In the genomic region with DNA sequence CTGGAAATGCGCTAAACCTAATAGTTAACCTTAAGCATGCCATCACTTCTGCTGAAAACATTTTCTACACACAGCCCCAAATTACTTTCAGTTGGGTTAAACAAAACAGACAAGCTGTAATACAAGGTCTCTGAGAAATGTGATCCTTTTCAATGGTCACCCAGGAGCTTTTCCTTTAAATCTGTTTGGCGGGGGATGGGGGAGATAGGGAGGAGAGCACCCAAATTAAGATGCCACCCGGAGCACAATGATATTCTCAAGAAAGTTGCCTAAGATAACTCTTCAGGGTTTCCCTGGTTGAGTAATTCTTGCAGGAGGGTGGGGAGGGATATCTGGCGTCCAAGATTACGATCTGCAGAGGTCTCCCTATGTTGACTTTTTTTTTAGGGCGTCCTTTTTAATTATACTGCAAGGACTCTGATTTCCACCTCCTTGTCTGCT, we compare ENCODE assay signal across 8 cellular contexts. TPM values are rescaled to one million over a fixed set of nuclear protein-coding genes. Genes with fewer than 3 reads are reported as not detected.
DNase-seq lines count a peak whose midpoint lies in the region; ATAC-seq and TF ChIP-seq lines count a peak whose summit lies in the region.

No MANE protein-coding gene starts in this region.

- no peaks in the 10 kb centered on the region for H3K9me3 ChIP-seq in CD4-positive, CD25-positive, alpha-beta regulatory T cell (ENCODE audit: control insufficient read depth in 2 of 2, low read length in 2 of 2)
- no peaks in the 10 kb centered on the region for H3K9me3 ChIP-seq in upper lobe of right lung

- peaks cover 46% of the 10 kb centered on the region for H3K27me3 ChIP-seq in CD4-positive, CD25-positive, alpha-beta regulatory T cell (ENCODE audit: control insufficient read depth, insufficient read depth, low read length)
- no peaks in the 10 kb centered on the region for H3K27me3 ChIP-seq in upper lobe of right lung

- peaks cover 10 to 36% (median 20%) of the 10 kb centered on the region in 4 donors for H3K4me1 Mint-ChIP-seq in CD4-positive, CD25-positive, alpha-beta regulatory T cell
- peaks cover 28% of the 10 kb centered on the region for H3K4me1 Mint-ChIP-seq in MCF 10A (ENCODE audit: insufficient read depth, unreplicated experiment)

- no TSS peak for BruUV-seq in MCF 10A (replicated peaks; lab: Mats Ljungman, UMichigan)

- DNase-seq in CD4-positive, CD25-positive, alpha-beta regulatory T cell = no peak
- no peak for DNase-seq in Jurkat, Clone E6-1 (ENCODE audit: low read depth, low spot score)
- DNase-seq in MCF 10A (ENCODE audit: unreplicated experiment) (peak; percentile 49), medulla oblongata (ENCODE audit: extremely low spot score) (peak; percentile 48), upper lobe of right lung (no peak), HUDEP-2 (lab: John Stamatoyannopoulos, UW; ENCODE audit: unreplicated experiment in 76 of 76) (no peak), T1000 (lab: John Stamatoyannopoulos, UW) (no peak)

- TF ChIP-seq CTCF in MCF 10A (IDR thresholded peaks at IDR 0.05; ENCODE audit: unreplicated experiment) (no peak), upper lobe of right lung (IDR thresholded peaks at IDR 0.05) (no peak)

- intact Hi-C loops in MCF 10A (cut with micrococcal nuclease) (loop anchor here (1.0 to 5.0 kb wide), 7 partner anchors 62 to 198 kb away; no protein-coding TSS in a partner anchor), upper lobe of right lung (cut with DNase I) (no loop called here)

- no peaks in the 10 kb centered on the region for H3K36me3 Mint-ChIP-seq in CD4-positive, CD25-positive, alpha-beta regulatory T cell
- H3K36me3 Mint-ChIP-seq in MCF 10A (ENCODE audit: insufficient read depth, unreplicated experiment) = no peaks in the 10 kb centered on the region

- POLR2A ChIA-PET in MCF 10A (lab: Yijun Ruan, JAX) = interaction anchor here (0.6 to 4.1 kb wide), 41 partner anchors 10 to 1195 kb away, joined by 3 to 171 read pairs (median 9); a partner anchor contains a TSS

- H3K27ac ChIP-seq in CD4-positive, CD25-positive, alpha-beta regulatory T cell (ENCODE audit: insufficient read depth, low read length, poor library complexity, severe bottlenecking) = no peak overlapping the region
- H3K27ac ChIP-seq in upper lobe of right lung = peak overlapping the region; percentile 56

- H3K4me3 ChIP-seq in CD4-positive, CD25-positive, alpha-beta regulatory T cell (ENCODE audit: low read depth, low read length) = peak overlapping the region; percentile 24
- peak overlapping the region; percentile 49 for H3K4me3 ChIP-seq in Jurkat, Clone E6-1 (ENCODE audit: low read length)
- peak overlapping the region; percentile 65 for H3K4me3 ChIP-seq in upper lobe of right lung

- H3K4me1 ChIP-seq in CD4-positive, CD25-positive, alpha-beta regulatory T cell (ENCODE audit: control insufficient read depth, insufficient read depth, low read length, poor library complexity, severe bottlenecking) = peaks cover 10% of the 10 kb centered on the region
- H3K4me1 ChIP-seq in upper lobe of right lung = peaks cover 6% of the 10 kb centered on the region

- H3K4me3 Mint-ChIP-seq in CD4-positive, CD25-positive, alpha-beta regulatory T cell = peak overlapping the region; percentile 37 to 80 (median 61)
- peak overlapping the region; percentile 77 for H3K4me3 Mint-ChIP-seq in MCF 10A (ENCODE audit: unreplicated experiment)

- ATAC-seq in CD4-positive, CD25-positive, alpha-beta regulatory T cell (ENCODE audit: low read depth in 2 of 2) = no peak
- no peak for ATAC-seq in upper lobe of right lung
- ATAC-seq in GM18519 (IDR thresholded peaks at IDR 0.05; ENCODE audit: low FRiP score, unreplicated experiment) = no peak

- no peaks in the 10 kb centered on the region for H3K36me3 ChIP-seq in CD4-positive, CD25-positive, alpha-beta regulatory T cell (ENCODE audit: control insufficient read depth, insufficient read depth, low read length)
- no peaks in the 10 kb centered on the region for H3K36me3 ChIP-seq in upper lobe of right lung

- H3K9me3 Mint-ChIP-seq in CD4-positive, CD25-positive, alpha-beta regulatory T cell = peaks cover 0 to 3% (median 0%) of the 10 kb centered on the region in 7 donors
- H3K9me3 Mint-ChIP-seq in MCF 10A (ENCODE audit: unreplicated experiment) = no peaks in the 10 kb centered on the region

- H3K27me3 Mint-ChIP-seq in CD4-positive, CD25-positive, alpha-beta regulatory T cell = peaks cover 66% of the 10 kb centered on the region
- no peaks in the 10 kb centered on the region for H3K27me3 Mint-ChIP-seq in MCF 10A (ENCODE audit: insufficient read depth, unreplicated experiment)

- CTCF ChIA-PET in MCF 10A (lab: Yijun Ruan, JAX) = interaction anchor here (0.7 to 9.1 kb wide), 32 partner anchors 17 to 311 kb away, joined by 3 to 193 read pairs (median 8); no protein-coding TSS in a partner anchor

- H3K27ac Mint-ChIP-seq in CD4-positive, CD25-positive, alpha-beta regulatory T cell = peak overlapping the region in 2 of 3 donors; percentile 65 to 76
- peak overlapping the region; percentile 57 for H3K27ac Mint-ChIP-seq in MCF 10A (ENCODE audit: low read depth, unreplicated experiment)

RNA-seq across cellular contexts. Expression of a gene that starts 1.0 kb away (rescaled TPM):
- total RNA-seq in CD4-positive, CD25-positive, alpha-beta regulatory T cell = 0.05 TPM
- under 1 TPM in 1 of 4 donors, not detected in 3; 0.91 TPM for polyA plus RNA-seq in CD4-positive, CD25-positive, alpha-beta regulatory T cell
- polyA plus RNA-seq in Jurkat, Clone E6-1 (2012; ENCODE audit: insufficient read depth, insufficient read length) = 1.7 TPM
- total RNA-seq in MCF 10A (2022) (21.4 and 24.0 TPM in 2 replicates), upper lobe of right lung (11.5 TPM)

Comparison
In these comparisons a context has a peak if more than half of its experiments do, and no peak if none do; other contexts are left out.
1. DNase-seq: peak in MCF 10A (single experiment) and medulla oblongata (single experiment); none in CD4-positive, CD25-positive, alpha-beta regulatory T cell (0 of 3), Jurkat, Clone E6-1 (single experiment), upper lobe of right lung (single experiment), HUDEP-2 (0 of 76) and T1000 (single experiment).
2. RNA of a gene that starts 1.0 kb away (total RNA-seq): 21.4 to 24.0 TPM in MCF 10A and 11.5 TPM in upper lobe of right lung (single experiment); 0.05 TPM in CD4-positive, CD25-positive, alpha-beta regulatory T cell (single experiment); every median in the first group is over 10 times any median in the second.
3. Peak in every context shown above with its lines, with median percentiles within 50 percentile points of each other: H3K4me3 ChIP-seq.